In genomic region chr2:180734382-180734781, GRCh38 we compare ENCODE assay signal across 21 cellular contexts.
"Had no signal": no experiment of that assay in that cellular context is flagged by ENCODE, and none has a peak within 500 bp of the region (broad histone marks: within the 10 kb centered on the region; RNA-seq: fewer than 3 reads in every experiment).

No MANE protein-coding gene starts in this region.

- H3K27ac ChIP-seq: dorsolateral prefrontal cortex, ovary, right lobe of liver, spleen, testis, tibial nerve, upper lobe of right lung, vagina had no signal

- H3K4me1 ChIP-seq: right lobe of liver, spleen, testis, tibial nerve, upper lobe of right lung, vagina had no signal

- H3K9me3 ChIP-seq: ovary, right lobe of liver, spleen, testis, tibial nerve, upper lobe of right lung, vagina had no signal

- H3K4me3 ChIP-seq: dorsolateral prefrontal cortex, lung, ovary, right lobe of liver, spleen, testis, tibial nerve, upper lobe of right lung, vagina had no signal

- H3K27me3 ChIP-seq: dorsolateral prefrontal cortex, ovary, right lobe of liver, spleen, testis, tibial nerve, upper lobe of right lung, vagina had no signal

- H3K36me3 ChIP-seq: ovary, right lobe of liver, spleen, tibial nerve, upper lobe of right lung, vagina had no signal

- DNase-seq: cortex of kidney; dorsolateral prefrontal cortex; effector CD8-positive, alpha-beta T cell; kidney; left colon; left ventricle myocardium superior; naive thymus-derived CD8-positive, alpha-beta T cell; nucleus accumbens; ovary; right lobe of liver; spleen; stimulated activated CD4-positive, alpha-beta T cell treated with anti-CD3 and anti-CD28 coated beads, Interleukin-15, amount 100 ng/mL, for 24 hours; stimulated activated CD4-positive, alpha-beta T cell treated with anti-CD3 and anti-CD28 coated beads, Interleukin-2, amount 100 ng/mL, for 24 hours; stimulated activated CD4-positive, alpha-beta T cell treated with anti-CD3 and anti-CD28 coated beads, Interleukin-4, amount 100 ng/mL, for 4 hours; stimulated activated naive B cell treated with anti-CD40 and anti-IgM and Interleukin-4, amounts not matched to agents 10 μg/mL and 1 μg/mL and 100 μg/mL, for 72 hours; stimulated activated naive CD8-positive, alpha-beta T cell treated with anti-CD3 and anti-CD28 coated beads, Interleukin-15, amount 100 ng/mL, for 72 hours; testis; upper lobe of right lung had no signal
